17 cellular contexts compared by ENCODE assay signal in genomic region chr12:49195734-49196133, GRCh38. TPM values are rescaled to one million over a fixed set of nuclear protein-coding genes. Genes with fewer than 3 reads are reported as not detected.
DNase-seq lines count a peak whose midpoint lies in the region; ATAC-seq and TF ChIP-seq lines count a peak whose summit lies in the region.
"Had no signal": no experiment of that assay in that cellular context is flagged by ENCODE, and none has a peak within 500 bp of the region (broad histone marks: within the 10 kb centered on the region; RNA-seq: fewer than 3 reads in every experiment).

No MANE protein-coding gene starts in this region.

- peaks cover 11% of the 10 kb centered on the region for H3K4me1 Mint-ChIP-seq in endodermal cell

- 86 to 92% methylated on average over 2 to 3 of the region's 3 CpGs for WGBS in endodermal cell (ENCODE audit: insufficient coverage in 1 of 2, insufficient read length in 1 of 2), 2 experiments

- intact Hi-C loops in Right ventricle myocardium superior (cut with DNase I) (no loop called here), cardiac septum (cut with DNase I) (no loop called here), upper lobe of right lung (cut with DNase I) (no loop called here)

- no peaks in the 10 kb centered on the region for H3K9me3 ChIP-seq in endodermal cell (ENCODE audit: control insufficient read depth, low read length)
- no peaks in the 10 kb centered on the region for H3K9me3 ChIP-seq in upper lobe of right lung
- H3K9me3 ChIP-seq: breast epithelium, HAP-1, suprapubic skin had no signal

- H3K4me3 ChIP-seq in endodermal cell (ENCODE audit: low read length), result no peak overlapping the region
- no peak overlapping the region for H3K4me3 ChIP-seq in upper lobe of right lung
- H3K4me3 ChIP-seq: breast epithelium, HAP-1, suprapubic skin had no signal

- no peaks in the 10 kb centered on the region for H3K36me3 ChIP-seq in endodermal cell (ENCODE audit: control insufficient read depth, insufficient read depth, low read length)
- H3K36me3 ChIP-seq in upper lobe of right lung, result no peaks in the 10 kb centered on the region
- H3K36me3 ChIP-seq: breast epithelium, HAP-1, suprapubic skin had no signal

- H3K27me3 Mint-ChIP-seq in endodermal cell (ENCODE audit: insufficient read depth), result peaks cover 6% of the 10 kb centered on the region

- H3K27me3 ChIP-seq in endodermal cell (ENCODE audit: control insufficient read depth, insufficient read depth, low read length, poor library complexity, severe bottlenecking) (no peaks in the 10 kb centered on the region), upper lobe of right lung (no peaks in the 10 kb centered on the region)
- H3K27me3 ChIP-seq: breast epithelium, suprapubic skin had no signal

- no peak overlapping the region for H3K27ac Mint-ChIP-seq in endodermal cell
- H3K27ac Mint-ChIP-seq: activated CD4-positive, alpha-beta T cell treated with anti-CD3 and anti-CD28 coated beads, Interleukin-2, amount 10 ng/mL, durations not matched to agents 7 days and 5 days; activated naive CD4-positive, alpha-beta T cell treated with anti-CD3 and anti-CD28 coated beads, Interleukin-2, amount 50 U/mL, for 72 hours; CD8-positive, alpha-beta T cell; T-helper 2 cell treated with Interferon-gamma antibody and Interleukin-4, amounts not matched to agents 5 μg/mL and 100 μg/mL, for 36 hours had no signal

- ATAC-seq in Right ventricle myocardium superior (ENCODE audit: poor library complexity) (peak; percentile 55), upper lobe of right lung (peak; percentile 70), GM19351 (IDR thresholded peaks at IDR 0.05; ENCODE audit: unreplicated experiment) (no peak)
- ATAC-seq: activated naive CD4-positive, alpha-beta T cell treated with anti-CD3 and anti-CD28 coated beads, Interleukin-2, amount 50 U/mL, for 72 hours; CD8-positive, alpha-beta T cell; naive thymus-derived CD4-positive, alpha-beta T cell had no signal

- no peaks in the 10 kb centered on the region for H3K9me3 Mint-ChIP-seq in endodermal cell
- H3K9me3 Mint-ChIP-seq: activated CD4-positive, alpha-beta T cell treated with anti-CD3 and anti-CD28 coated beads, Interleukin-2, amount 10 ng/mL, durations not matched to agents 7 days and 5 days; activated naive CD4-positive, alpha-beta T cell treated with anti-CD3 and anti-CD28 coated beads, Interleukin-2, amount 50 U/mL, for 72 hours; CD8-positive, alpha-beta T cell; naive thymus-derived CD4-positive, alpha-beta T cell; T-helper 2 cell treated with Interferon-gamma antibody and Interleukin-4, amounts not matched to agents 5 μg/mL and 100 μg/mL, for 36 hours had no signal

- H3K36me3 Mint-ChIP-seq in endodermal cell (ENCODE audit: low read depth), result no peaks in the 10 kb centered on the region
- H3K36me3 Mint-ChIP-seq: activated naive CD4-positive, alpha-beta T cell treated with anti-CD3 and anti-CD28 coated beads, Interleukin-2, amount 50 U/mL, for 72 hours; CD8-positive, alpha-beta T cell; naive thymus-derived CD4-positive, alpha-beta T cell had no signal

- H3K4me1 ChIP-seq in endodermal cell (ENCODE audit: control insufficient read depth, insufficient read depth, low read length) (no peaks in the 10 kb centered on the region), upper lobe of right lung (peaks cover 5% of the 10 kb centered on the region)
- H3K4me1 ChIP-seq: breast epithelium had no signal

- no peak overlapping the region for H3K4me3 Mint-ChIP-seq in endodermal cell
- H3K4me3 Mint-ChIP-seq: activated CD4-positive, alpha-beta T cell treated with anti-CD3 and anti-CD28 coated beads, Interleukin-2, amount 10 ng/mL, durations not matched to agents 7 days and 5 days; CD8-positive, alpha-beta T cell; naive thymus-derived CD4-positive, alpha-beta T cell; T-helper 2 cell treated with Interferon-gamma antibody and Interleukin-4, amounts not matched to agents 5 μg/mL and 100 μg/mL, for 36 hours had no signal

- H3K27ac ChIP-seq in endodermal cell (ENCODE audit: low read depth, low read length), result no peak overlapping the region
- H3K27ac ChIP-seq in upper lobe of right lung, result no peak overlapping the region
- H3K27ac ChIP-seq: breast epithelium, suprapubic skin had no signal

- TF ChIP-seq CTCF in endodermal cell (conservative IDR thresholded peaks at IDR 0.05), result no peak
- no peak for TF ChIP-seq CTCF in upper lobe of right lung (IDR thresholded peaks at IDR 0.05)

- no peak overlapping the region for H3K9ac ChIP-seq in endodermal cell (ENCODE audit: extremely low read depth, low read length, poor library complexity, severe bottlenecking)

- DNase-seq in Right ventricle myocardium superior, result no peak
- no peak for DNase-seq in cardiac septum (ENCODE audit: low spot score)
- peak; percentile 55 for DNase-seq in SKM-1 (lab: John Stamatoyannopoulos, UW; ENCODE audit: unreplicated experiment)
- DNase-seq in endodermal cell, result peak; percentile 20
- no peak for DNase-seq in upper lobe of right lung
- no peak for DNase-seq in activated naive CD4-positive, alpha-beta T cell treated with Interleukin-2 at 50 U/mL for 16 hours
- DNase-seq in dedifferentiated amniotic fluid mesenchymal stem cell (ENCODE audit: extremely low spot score), result no peak
- DNase-seq: activated CD4-positive, alpha-beta T cell treated with anti-CD3 and anti-CD28 coated beads, Interleukin-2, amount 10 ng/mL, durations not matched to agents 7 days and 5 days; CD8-positive, alpha-beta T cell; MM.1S; naive thymus-derived CD4-positive, alpha-beta T cell had no signal

RNA-seq across cellular contexts. Expression of gene TUBA1A, which starts 6.9 kb away (rescaled TPM):
- total RNA-seq in Right ventricle myocardium superior (88.1 TPM), cardiac septum (250 TPM), endodermal cell (100 to 1,000 TPM; 166 to 298 TPM), upper lobe of right lung (90.8 TPM)
- polyA plus RNA-seq in endodermal cell (2013, experiment 1 of 2), result 3,131 TPM
- 3,053 TPM for polyA plus RNA-seq in endodermal cell (2013, experiment 2 of 2)

Comparison
In these comparisons a context has a peak if more than half of its experiments do, and no peak if none do; other contexts are left out.
1. DNase-seq: peak in SKM-1 (single experiment) and endodermal cell (single experiment); none in Right ventricle myocardium superior (single experiment), cardiac septum (single experiment), upper lobe of right lung (single experiment), activated naive CD4-positive, alpha-beta T cell treated with Interleukin-2 at 50 U/mL for 16 hours (single experiment) and dedifferentiated amniotic fluid mesenchymal stem cell (single experiment).